In genomic region chr7:109479388-109479787, GRCh38 we compare ENCODE assay signal across 17 cellular contexts.
DNase-seq lines count a peak whose midpoint lies in the region; ATAC-seq, FAIRE-seq and TF ChIP-seq lines count a peak whose summit lies in the region.
"Had no signal": no experiment of that assay in that cellular context is flagged by ENCODE, and none has a peak within 500 bp of the region (broad histone marks: within the 10 kb centered on the region; RNA-seq: fewer than 3 reads in every experiment).

No MANE protein-coding gene starts in this region.

- H3K27ac ChIP-seq in 22Rv1 (no peak overlapping the region), GM12878 (ENCODE audit: control insufficient read depth, insufficient read depth) (no peak overlapping the region), body of pancreas (no peak overlapping the region)
- H3K27ac ChIP-seq: dorsolateral prefrontal cortex, transverse colon had no signal

- ATAC-seq in GM12878 (peak; percentile 35; the same call in 1 of the 3 replicates), body of pancreas (no peak), GM21423 (IDR thresholded peaks at IDR 0.05; ENCODE audit: unreplicated experiment) (no peak)
- no peak for ATAC-seq in stimulated activated naive CD8-positive, alpha-beta T cell treated with anti-CD3 and anti-CD28 coated beads, Interleukin-15, Interleukin-2, amounts not matched to agents 100 U/mL and 50 U/mL, for 24 hours
- no peak for ATAC-seq in activated T-helper 17 cell treated with anti-CD3 and anti-CD28 coated beads, Interleukin-2, amount 50 U/mL, for 72 hours (replicated peaks)
- ATAC-seq: mucosa of descending colon, WTC11 had no signal

- SMC1A ChIA-PET in GM12878 (lab: Charles Lee; ENCODE audit: uncharacterized antibody, unreplicated experiment): interaction anchor here (0.6 to 3.7 kb wide), 14 partner anchors 8 to 1620 kb away, joined by 3 to 21 read pairs (median 5); no protein-coding TSS in a partner anchor

- no peaks in the 10 kb centered on the region for H3K4me1 Mint-ChIP-seq in activated T-helper 17 cell treated with anti-CD3 and anti-CD28 coated beads, Interleukin-2, amount 50 U/mL, for 72 hours

- H4K20me1 ChIP-seq in GM12878 (ENCODE audit: control insufficient read depth, insufficient read depth): no peaks in the 10 kb centered on the region

- CTCF ChIA-PET in GM12878 (lab: Yijun Ruan, JAX): interaction anchor here (0.6 to 2.6 kb wide), 10 partner anchors 9 to 963 kb away, joined by 4 to 9 read pairs (median 6); no protein-coding TSS in a partner anchor

- 25% methylated on average over 2 of the region's 2 CpGs for WGBS in GM12878 (ENCODE audit: insufficient coverage, insufficient replicate concordance, low lambda C conversion rate, missing lambda C conversion rate)
- 69 to 82% methylated on average over 2 of the region's 2 CpGs for WGBS in body of pancreas, 2 donors

- H3K36me3 ChIP-seq in GM12878 (ENCODE audit: control insufficient read depth in 2 of 2, insufficient read depth in 2 of 2, low read length in 1 of 2) (no peaks in the 10 kb centered on the region), body of pancreas (replicated peaks in 1 of 2; ENCODE audit: insufficient read depth in 1 of 2, low read depth in 2 of 2) (no peaks in the 10 kb centered on the region)
- H3K36me3 ChIP-seq: transverse colon had no signal

- peak; percentile 54 for TF ChIP-seq CTCF in 22Rv1 (IDR thresholded peaks at IDR 0.05)
- TF ChIP-seq CTCF in GM12878 (IDR thresholded peaks at IDR 0.05 in 2 of 3, conservative IDR thresholded peaks at IDR 0.05 in 1 of 3; ENCODE audit: control insufficient read depth in 2 of 3, extremely low read depth in 1 of 3, insufficient read depth in 1 of 3, low read depth in 3 of 3, low read length in 3 of 3): no peak; a peak in 1 of 6 replicates
- TF ChIP-seq CTCF in body of pancreas (IDR thresholded peaks at IDR 0.05): peak in 1 of 7 experiments; percentile 3

- H3K9ac ChIP-seq in GM12878 (ENCODE audit: control insufficient read depth, insufficient read depth, low read length): no peak overlapping the region

- intact Hi-C loops in GM12878 (cut with micrococcal nuclease; ENCODE audit: unreplicated experiment) (no loop called here), body of pancreas (cut with DNase I) (no loop called here)

- H3K36me3 Mint-ChIP-seq in activated T-helper 17 cell treated with anti-CD3 and anti-CD28 coated beads, Interleukin-2, amount 50 U/mL, for 72 hours (ENCODE audit: low read depth): no peaks in the 10 kb centered on the region
- H3K36me3 Mint-ChIP-seq: IgD-negative memory B cell, WTC11 had no signal

- H3K4me3 ChIP-seq in GM12878 (no peak overlapping the region), body of pancreas (no peak overlapping the region)
- H3K4me3 ChIP-seq: dorsolateral prefrontal cortex, mucosa of descending colon, transverse colon had no signal

- no peaks in the 10 kb centered on the region for H3K27me3 Mint-ChIP-seq in activated T-helper 17 cell treated with anti-CD3 and anti-CD28 coated beads, Interleukin-2, amount 50 U/mL, for 72 hours
- H3K27me3 Mint-ChIP-seq: IgD-negative memory B cell had no signal

- H3K27me3 ChIP-seq in GM12878 (replicated peaks in 1 of 2; ENCODE audit: control insufficient read depth in 2 of 2, insufficient read depth in 2 of 2, low read length in 1 of 2) (no peaks in the 10 kb centered on the region), body of pancreas (no peaks in the 10 kb centered on the region)
- H3K27me3 ChIP-seq: transverse colon had no signal

- no peak overlapping the region for H2AFZ ChIP-seq in GM12878 (ENCODE audit: control insufficient read depth, low read depth, low read length)

- peaks cover 3% of the 10 kb centered on the region for H3K9me3 Mint-ChIP-seq in activated T-helper 17 cell treated with anti-CD3 and anti-CD28 coated beads, Interleukin-2, amount 50 U/mL, for 72 hours
- H3K9me3 Mint-ChIP-seq: IgD-negative memory B cell, WTC11 had no signal

- POLR2A ChIA-PET in GM12878 (lab: Charles Lee): interaction anchor here (1.2 kb wide), 1 partner anchor 11 kb away, joined by 3 read pairs; no protein-coding TSS in a partner anchor

- RAD21 ChIA-PET in GM12878 (lab: Charles Lee; ENCODE audit: unreplicated experiment): interaction anchor here (1.1 to 2.7 kb wide), 8 partner anchors 9 to 257 kb away, joined by 3 to 8 read pairs (median 4); no protein-coding TSS in a partner anchor

- H3K4me2 ChIP-seq in GM12878 (ENCODE audit: control insufficient read depth, insufficient read depth): no peak overlapping the region

- H3K79me2 ChIP-seq in GM12878 (ENCODE audit: control insufficient read depth, insufficient read depth, low read length): no peaks in the 10 kb centered on the region

- FAIRE-seq in GM12878 (lab: Jason Lieb, UNC): no peak

- peak; percentile 6 for DNase-seq in COR-L47 (lab: John Stamatoyannopoulos, UW)
- DNase-seq in NCI-H1694 (lab: John Stamatoyannopoulos, UW): peak; percentile 5
- DNase-seq in GM12878 (ENCODE audit: low read depth, low spot score): no peak
- DNase-seq in body of pancreas: no peak
- DNase-seq in stimulated activated naive CD8-positive, alpha-beta T cell treated with anti-CD3 and anti-CD28 coated beads, Interleukin-15, Interleukin-2, amounts not matched to agents 100 U/mL and 50 U/mL, for 24 hours: no peak
- DNase-seq: activated naive CD4-positive, alpha-beta T cell treated with Interleukin-2 at 50 U/mL for 16 hours; DMS79 treated with DMSO at 0.1 percent for 48 hours; dorsolateral prefrontal cortex; kidney glomerular epithelial cell; mucosa of descending colon; NCI-H187 treated with DMSO at 0.1 percent for 48 hours; transverse colon had no signal

- H3K4me3 Mint-ChIP-seq in activated T-helper 17 cell treated with anti-CD3 and anti-CD28 coated beads, Interleukin-2, amount 50 U/mL, for 72 hours: no peak overlapping the region
- H3K4me3 Mint-ChIP-seq: IgD-negative memory B cell, WTC11 had no signal

- no peak for TF ChIP-seq EP300 in GM12878 (IDR thresholded peaks at IDR 0.05; ENCODE audit: borderline replicate concordance in 1 of 2, control insufficient read depth in 1 of 2, low read depth in 2 of 2, low read length in 2 of 2)

- H3K4me1 ChIP-seq in GM12878 (ENCODE audit: control insufficient read depth, insufficient read depth, low read length) (no peaks in the 10 kb centered on the region), body of pancreas (no peaks in the 10 kb centered on the region)
- H3K4me1 ChIP-seq: transverse colon had no signal

- BruUV-seq in GM12878 (replicated peaks; lab: Mats Ljungman, UMichigan): no TSS peak

- in situ Hi-C loops in GM12878 (cut with MboI): no loop called here

- TF ChIP-seq POLR2A in GM12878 (IDR thresholded peaks at IDR 0.05; ENCODE audit: low read depth, low read length) (no peak), body of pancreas (IDR thresholded peaks at IDR 0.05) (no peak)

- H3K9me3 ChIP-seq in GM12878 (replicated peaks; ENCODE audit: control insufficient read depth, insufficient read depth, low read length) (no peaks in the 10 kb centered on the region), body of pancreas (no peaks in the 10 kb centered on the region)
- H3K9me3 ChIP-seq: transverse colon had no signal

- peak; percentile 10; the same call in 1 of the 2 replicates for TF ChIP-seq RAD21 in GM12878 (IDR thresholded peaks at IDR 0.05; ENCODE audit: insufficient read depth, low read depth, low read length)

- no peak overlapping the region for H3K27ac Mint-ChIP-seq in activated T-helper 17 cell treated with anti-CD3 and anti-CD28 coated beads, Interleukin-2, amount 50 U/mL, for 72 hours
- H3K27ac Mint-ChIP-seq: IgD-negative memory B cell, WTC11 had no signal

TF ChIP-seq in GM12878, 131 proteins besides CTCF, POLR2A, EP300 and RAD21:
- TF ChIP-seq SPI1 (IDR thresholded peaks at IDR 0.05; ENCODE audit: borderline replicate concordance, insufficient read depth, low read depth, low read length) (no peak), CBX5 (IDR thresholded peaks at IDR 0.05; ENCODE audit: low read depth) (no peak), NFXL1 (IDR thresholded peaks at IDR 0.05; ENCODE audit: borderline replicate concordance) (no peak), SMC3 (IDR thresholded peaks at IDR 0.05; ENCODE audit: borderline replicate concordance, low read length) (no peak), CBX3 (IDR thresholded peaks at IDR 0.05; ENCODE audit: borderline replicate concordance, low read depth) (no peak), BCLAF1 (IDR thresholded peaks at IDR 0.05) (no peak), SREBF2 (IDR thresholded peaks at IDR 0.05; ENCODE audit: low read length) (no peak)

Comparison
In these comparisons a context has a peak if more than half of its experiments do, and no peak if none do; other contexts are left out.
1. DNase-seq: peak in COR-L47 (single experiment) and NCI-H1694 (single experiment); none in GM12878 (single experiment), body of pancreas (0 of 4) and stimulated activated naive CD8-positive, alpha-beta T cell treated with anti-CD3 and anti-CD28 coated beads, Interleukin-15, Interleukin-2, amounts not matched to agents 100 U/mL and 50 U/mL, for 24 hours (single experiment).